15 cellular contexts compared by ENCODE assay signal in genomic region chr2:172877826-172878225, GRCh38.
DNase-seq lines count a peak whose midpoint lies in the region; TF ChIP-seq lines count a peak whose summit lies in the region.
"Had no signal": no experiment of that assay in that cellular context is flagged by ENCODE, and none has a peak within 500 bp of the region (broad histone marks: within the 10 kb centered on the region; RNA-seq: fewer than 3 reads in every experiment).

No MANE protein-coding gene starts in this region.

- in situ Hi-C loops in GM13977 (cut with MboI; ENCODE audit: low pct_unique_long_range_greater_than_20kb, low sequenced_read_pairs, unreplicated experiment), result no loop called here

- H3K36me3 ChIP-seq in skeletal muscle satellite cell (ENCODE audit: insufficient read depth, low read length), result no peaks in the 10 kb centered on the region

- DNase-seq in M059J (ENCODE audit: low read depth), result peak; percentile 41
- DNase-seq in astrocyte of the hippocampus (ENCODE audit: low read depth, low spot score), result peak; percentile 30
- DNase-seq in foreskin fibroblast, result peak; percentile 23 to 68
- DNase-seq in mucosa of gallbladder (ENCODE audit: low spot score), result no peak
- no peak for DNase-seq in NCI-H1092 treated with DMSO at 0.1 percent for 48 hours (lab: John Stamatoyannopoulos, UW)
- DNase-seq in GM13977 (ENCODE audit: low spot score), result no peak
- DNase-seq: CD4-positive, alpha-beta memory T cell; DND-41; MM.1S; NCI-H1105 treated with DMSO at 0.1 percent for 48 hours; NCI-H187 treated with DMSO at 0.1 percent for 48 hours; NCI-H446; NCI-H748 treated with DMSO at 0.1 percent for 48 hours; PC-9 had no signal

- no peak for TF ChIP-seq CTCF in foreskin fibroblast (IDR thresholded peaks at IDR 0.05; ENCODE audit: low read depth, low read length)
- no peak for TF ChIP-seq CTCF in GM13977 (IDR thresholded peaks at IDR 0.05; ENCODE audit: extremely low read depth, insufficient read depth, missing control alignments)

- peaks cover 4% of the 10 kb centered on the region for H3K27me3 ChIP-seq in skeletal muscle satellite cell (ENCODE audit: control insufficient read depth, insufficient read depth, low read length)

- peak overlapping the region; percentile 6 for H3K4me2 ChIP-seq in skeletal muscle satellite cell (ENCODE audit: low read length)
- H3K4me2 ChIP-seq: PC-9 had no signal

- peaks cover 10% of the 10 kb centered on the region for H3K4me1 ChIP-seq in skeletal muscle satellite cell (ENCODE audit: control insufficient read depth, insufficient read depth, low read length)

- H3K4me3 ChIP-seq in foreskin fibroblast (ENCODE audit: low read depth in 1 of 2, low read length in 2 of 2) (no peak overlapping the region), skeletal muscle satellite cell (ENCODE audit: low read length) (no peak overlapping the region)
- H3K4me3 ChIP-seq: PC-9 had no signal

- no peak overlapping the region for H3K9ac ChIP-seq in skeletal muscle satellite cell (ENCODE audit: low read depth, low read length)

- H3K9me3 ChIP-seq in skeletal muscle satellite cell (replicated peaks; ENCODE audit: low read length), result no peaks in the 10 kb centered on the region

Comparison
In these comparisons a context has a peak if more than half of its experiments do, and no peak if none do; other contexts are left out.
1. DNase-seq: peak in M059J (single experiment), astrocyte of the hippocampus (single experiment) and foreskin fibroblast (2 of 2); none in mucosa of gallbladder (single experiment), NCI-H1092 treated with DMSO at 0.1 percent for 48 hours (single experiment) and GM13977 (single experiment).